In genomic region chr11:59095972-59096575, GRCh38 we compare ENCODE assay signal across 8 cellular contexts. TPM values are rescaled to one million over a fixed set of nuclear protein-coding genes. Genes with fewer than 3 reads are reported as not detected.
"Had no signal": no experiment of that assay in that cellular context is flagged by ENCODE, and none has a peak within 500 bp of the region (broad histone marks: within the 10 kb centered on the region; RNA-seq: fewer than 3 reads in every experiment).

No MANE protein-coding gene starts in this region.

RNA-seq across cellular contexts. Expression of gene GLYATL1B, which starts 10.0 kb away (rescaled TPM):
- total RNA-seq: HepG2, HT1080, IMR-90, K562, LHCN-M2, MCF 10A, Right ventricle myocardium superior, SJSA1 had no signal
- polyA plus RNA-seq: HepG2, IMR-90, K562 had no signal
